In the genomic region with DNA sequence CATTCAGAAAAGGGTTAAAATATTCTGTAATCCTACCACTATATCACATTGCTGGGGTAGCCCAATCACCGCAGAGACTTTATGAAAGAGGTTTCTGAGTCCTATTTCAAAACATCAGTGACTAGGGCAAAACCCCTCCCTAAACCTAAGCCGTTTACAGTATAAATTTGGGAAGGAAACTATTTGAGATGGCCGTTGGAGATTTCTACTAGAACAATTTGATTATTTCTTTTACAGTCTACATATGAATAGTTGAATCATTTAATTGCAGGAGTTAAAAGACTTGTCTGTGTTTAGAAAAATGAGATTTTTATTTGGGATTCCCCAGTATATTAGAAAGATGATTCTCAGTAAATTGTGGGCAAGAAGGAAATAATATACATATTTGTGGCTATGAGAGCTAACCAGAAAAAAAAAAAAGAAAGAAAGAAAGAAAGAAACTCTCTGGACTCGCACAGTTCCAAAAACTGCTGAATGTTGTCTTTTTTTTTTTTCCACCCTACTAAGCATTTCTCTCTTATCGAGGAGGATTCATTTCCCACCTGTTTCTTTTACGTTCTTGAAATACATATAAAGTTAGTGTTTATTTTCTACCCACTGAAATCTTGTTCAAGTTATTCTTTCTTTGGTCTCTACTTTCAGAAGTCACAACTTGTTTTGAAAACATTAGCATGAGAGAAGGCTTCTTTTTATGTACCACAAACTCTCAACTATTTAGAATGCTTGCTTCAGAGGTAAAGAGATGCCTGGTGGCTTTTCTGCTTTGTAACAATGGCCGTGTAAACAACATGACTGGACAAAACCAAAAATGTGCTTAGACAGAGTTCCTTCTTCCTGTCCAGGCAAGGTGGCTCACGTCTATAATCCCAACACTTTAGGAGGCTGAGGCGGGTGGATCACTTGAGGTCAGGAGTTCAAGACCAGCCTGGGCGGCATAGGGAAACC, we compare ENCODE assay signal across 10 cellular contexts.
A peak's percentile ranks its signal among the peaks of the same experiment; 100 is the strongest.
DNase-seq lines count a peak whose midpoint lies in the region; ATAC-seq and TF ChIP-seq lines count a peak whose summit lies in the region.
"Had no signal": no experiment of that assay in that cellular context is flagged by ENCODE, and none has a peak within 500 bp of the region (broad histone marks: within the 10 kb centered on the region; RNA-seq: fewer than 3 reads in every experiment).

No MANE protein-coding gene starts in this region.

- H3K27ac ChIP-seq in brain microvascular endothelial cell (no peak overlapping the region), muscle layer of duodenum (ENCODE audit: low read length) (peak overlapping the region; percentile 10)

- TF ChIP-seq CTCF in AG10803 (conservative IDR thresholded peaks at IDR 0.05; ENCODE audit: low read length) (no peak), brain microvascular endothelial cell (IDR thresholded peaks at IDR 0.05; ENCODE audit: low read depth, low read length, missing control alignments) (no peak)

- H3K4me3 ChIP-seq in AG10803 (ENCODE audit: low read length) (0 out of 2 replicates have a peak overlapping the region, but pooled peaks have one; percentile 2), brain microvascular endothelial cell (ENCODE audit: low read depth, low read length) (no peak overlapping the region), muscle layer of duodenum (ENCODE audit: low read depth in 1 of 2, low read length in 2 of 2) (peak overlapping the region in 1 of 2 donors; percentile 24)

- H3K9me3 ChIP-seq in muscle layer of duodenum (ENCODE audit: control insufficient read depth in 1 of 2, low read length in 2 of 2) = no peaks in the 10 kb centered on the region

- in situ Hi-C loops in brain microvascular endothelial cell (cut with HindIII; ENCODE audit: low pct_ligation_motif_present, low sequenced_read_pairs) = no loop called here

- DNase-seq in AG10803 (ENCODE audit: low read depth) (peak; percentile 59), M059J (ENCODE audit: low read depth) (peak; percentile 41), brain microvascular endothelial cell (peak; percentile 20), SHP77 treated with DMSO at 0.1 percent for 48 hours (lab: John Stamatoyannopoulos, UW) (no peak), medulla oblongata (ENCODE audit: extremely low spot score) (no peak)
- DNase-seq in NK-92 treated with Interleukin-12 subunit alpha and Interleukin-12 subunit beta, amount 100 ng/mL, for 24 hours (lab: John Stamatoyannopoulos, UW) = no peak
- DNase-seq: left ventricle myocardium superior, NCI-H446 had no signal

- H3K27me3 ChIP-seq in brain microvascular endothelial cell (replicated peaks) (no peaks in the 10 kb centered on the region), muscle layer of duodenum (ENCODE audit: low read depth, low read length) (no peaks in the 10 kb centered on the region)

- ATAC-seq in HG02759 (IDR thresholded peaks at IDR 0.05; ENCODE audit: unreplicated experiment) = no peak
- ATAC-seq: left ventricle myocardium superior had no signal

- peaks cover 5 to 13% of the 10 kb centered on the region in 2 donors for H3K4me1 ChIP-seq in muscle layer of duodenum (ENCODE audit: control insufficient read depth in 1 of 2, insufficient read depth in 2 of 2, low read length in 2 of 2)

- H3K36me3 ChIP-seq in brain microvascular endothelial cell (replicated peaks) (no peaks in the 10 kb centered on the region), muscle layer of duodenum (ENCODE audit: control insufficient read depth in 1 of 2, insufficient read depth in 2 of 2, low read length in 2 of 2) (no peaks in the 10 kb centered on the region)

Comparison
In these comparisons a context has a peak if more than half of its experiments do, and no peak if none do; other contexts are left out.
1. DNase-seq: peak in AG10803 (single experiment), M059J (single experiment) and brain microvascular endothelial cell (single experiment); none in SHP77 treated with DMSO at 0.1 percent for 48 hours (single experiment), NK-92 treated with Interleukin-12 subunit alpha and Interleukin-12 subunit beta, amount 100 ng/mL, for 24 hours (single experiment) and medulla oblongata (single experiment).